In genomic region chr3:45612918-45613602, GRCh38 we compare ENCODE assay signal across 9 cellular contexts. TPM values are rescaled to one million over a fixed set of nuclear protein-coding genes. Genes with fewer than 3 reads are reported as not detected.
DNase-seq lines count a peak whose midpoint lies in the region; ATAC-seq, FAIRE-seq and TF ChIP-seq lines count a peak whose summit lies in the region.
"Had no signal": no experiment of that assay in that cellular context is flagged by ENCODE, and none has a peak within 500 bp of the region (broad histone marks: within the 10 kb centered on the region; RNA-seq: fewer than 3 reads in every experiment).

No MANE protein-coding gene starts in this region.

- CTCF ChIA-PET in activated B cell treated with CpG ODN at 0.5 μM for 24 hours (lab: Charles Lee): interaction anchor here (0.7 to 1.4 kb wide), 4 partner anchors 9 to 47 kb away, joined by 3 to 4 read pairs (median 4); no protein-coding TSS in a partner anchor

- no peaks in the 10 kb centered on the region for H3K27me3 ChIP-seq in small intestine (ENCODE audit: control insufficient read depth in 2 of 2, insufficient read depth in 2 of 2, low read length in 2 of 2)

- H3K4me1 ChIP-seq in small intestine (ENCODE audit: control insufficient read depth in 2 of 2, insufficient read depth in 1 of 2, low read depth in 1 of 2, low read length in 1 of 2): peaks cover 0 to 11% of the 10 kb centered on the region in 2 donors

- H3K36me3 ChIP-seq in small intestine (ENCODE audit: control insufficient read depth in 2 of 2, insufficient read depth in 2 of 2, low read length in 2 of 2): no peaks in the 10 kb centered on the region

- no peak overlapping the region for H3K27ac ChIP-seq in small intestine (ENCODE audit: low read depth in 1 of 2, low read length in 1 of 2)

- H3K27me3 Mint-ChIP-seq in stimulated activated naive CD8-positive, alpha-beta T cell treated with anti-CD3 and anti-CD28 coated beads, Interleukin-15, amount 100 ng/mL, for 72 hours: no peaks in the 10 kb centered on the region
- H3K27me3 Mint-ChIP-seq in activated B cell treated with CpG ODN at 0.5 μM for 24 hours: no peaks in the 10 kb centered on the region

- no peak for TF ChIP-seq POLR2A in erythroblast (IDR thresholded peaks at IDR 0.05; ENCODE audit: low read length)

- TF ChIP-seq CTCF in activated B cell treated with CpG ODN at 0.5 μM for 24 hours (IDR thresholded peaks at IDR 0.05): no peak

- ATAC-seq in stimulated activated naive CD8-positive, alpha-beta T cell treated with anti-CD3 and anti-CD28 coated beads, Interleukin-15, amount 100 ng/mL, for 72 hours: peak; percentile 53
- ATAC-seq in stimulated activated naive CD8-positive, alpha-beta T cell treated with anti-CD3 and anti-CD28 coated beads, Interleukin-15, Interleukin-2, amounts not matched to agents 100 U/mL and 50 U/mL, for 24 hours: no peak
- ATAC-seq in HG03175 (IDR thresholded peaks at IDR 0.05; ENCODE audit: unreplicated experiment) (peak; percentile 72), activated B cell treated with CpG ODN at 0.5 μM for 24 hours (ENCODE audit: low read depth) (peak; percentile 76)

- H3K27ac Mint-ChIP-seq in stimulated activated naive CD8-positive, alpha-beta T cell treated with anti-CD3 and anti-CD28 coated beads, Interleukin-15, amount 100 ng/mL, for 72 hours: peak overlapping the region in 1 of 2 donors; percentile 6
- H3K27ac Mint-ChIP-seq in activated B cell treated with CpG ODN at 0.5 μM for 24 hours: peak overlapping the region; percentile 68

- WGBS in small intestine, 3 donors: 76 to 86% (median 77%) methylated on average over 7 of the region's 7 CpGs

- H3K4me3 Mint-ChIP-seq in stimulated activated naive CD8-positive, alpha-beta T cell treated with anti-CD3 and anti-CD28 coated beads, Interleukin-15, amount 100 ng/mL, for 72 hours: no peak overlapping the region
- H3K4me3 Mint-ChIP-seq in activated B cell treated with CpG ODN at 0.5 μM for 24 hours: peak overlapping the region; percentile 70

- no peak for DNase-seq in stimulated activated naive CD8-positive, alpha-beta T cell treated with anti-CD3 and anti-CD28 coated beads, Interleukin-15, amount 100 ng/mL, for 72 hours
- DNase-seq in stimulated activated naive CD8-positive, alpha-beta T cell treated with anti-CD3 and anti-CD28 coated beads, Interleukin-15, Interleukin-2, amounts not matched to agents 100 U/mL and 50 U/mL, for 24 hours: no peak
- DNase-seq in activated B cell treated with CpG ODN at 0.5 μM for 24 hours: no peak
- peak; percentile 18 for DNase-seq in stromal cell of bone marrow (ENCODE audit: low read depth)
- DNase-seq in erythroblast (lab: John Stamatoyannopoulos, UW): no peak
- no peak for DNase-seq in head of caudate nucleus
- DNase-seq in small intestine: no peak
- DNase-seq: DND-41 had no signal

- no peak overlapping the region for H3K4me3 ChIP-seq in small intestine (ENCODE audit: low read depth in 1 of 2, low read length in 2 of 2)

- intact Hi-C loops in activated B cell treated with CpG ODN at 0.5 μM for 24 hours (cut with micrococcal nuclease): loop anchor here (1.0 to 5.0 kb wide), 3 partner anchors 17 to 46 kb away; no protein-coding TSS in a partner anchor
- intact Hi-C loops in head of caudate nucleus (cut with DNase I): no loop called here

- no peaks in the 10 kb centered on the region for H3K9me3 Mint-ChIP-seq in stimulated activated naive CD8-positive, alpha-beta T cell treated with anti-CD3 and anti-CD28 coated beads, Interleukin-15, amount 100 ng/mL, for 72 hours
- H3K9me3 Mint-ChIP-seq in activated B cell treated with CpG ODN at 0.5 μM for 24 hours: no peaks in the 10 kb centered on the region

- H3K9me3 ChIP-seq in small intestine (ENCODE audit: control insufficient read depth, low read depth): no peaks in the 10 kb centered on the region

- peaks cover 57% of the 10 kb centered on the region for H3K4me1 Mint-ChIP-seq in stimulated activated naive CD8-positive, alpha-beta T cell treated with anti-CD3 and anti-CD28 coated beads, Interleukin-15, amount 100 ng/mL, for 72 hours
- H3K4me1 Mint-ChIP-seq in activated B cell treated with CpG ODN at 0.5 μM for 24 hours: peaks cover 86% of the 10 kb centered on the region

- POLR2A ChIA-PET in activated B cell treated with CpG ODN at 0.5 μM for 24 hours (lab: Charles Lee): interaction anchor here (0.8 to 3.9 kb wide), 4 partner anchors 13 to 19 kb away, joined by 3 to 21 read pairs (median 4); no protein-coding TSS in a partner anchor

- peaks cover 41% of the 10 kb centered on the region for H3K36me3 Mint-ChIP-seq in activated B cell treated with CpG ODN at 0.5 μM for 24 hours (ENCODE audit: low read depth)

- no peak for FAIRE-seq in small intestine (lab: Jason Lieb, UNC)

RNA-seq across cellular contexts. Expression of gene LIMD1, which starts 18.5 kb away (rescaled TPM):
- total RNA-seq in activated B cell treated with CpG ODN at 0.5 μM for 24 hours: 62.8 and 82.0 TPM in 2 replicates
- polyA plus RNA-seq in small intestine: 1 to 10 TPM; 2.4 to 8.1 (median 2.5) TPM
